11 cellular contexts compared by ENCODE assay signal in the genomic region with DNA sequence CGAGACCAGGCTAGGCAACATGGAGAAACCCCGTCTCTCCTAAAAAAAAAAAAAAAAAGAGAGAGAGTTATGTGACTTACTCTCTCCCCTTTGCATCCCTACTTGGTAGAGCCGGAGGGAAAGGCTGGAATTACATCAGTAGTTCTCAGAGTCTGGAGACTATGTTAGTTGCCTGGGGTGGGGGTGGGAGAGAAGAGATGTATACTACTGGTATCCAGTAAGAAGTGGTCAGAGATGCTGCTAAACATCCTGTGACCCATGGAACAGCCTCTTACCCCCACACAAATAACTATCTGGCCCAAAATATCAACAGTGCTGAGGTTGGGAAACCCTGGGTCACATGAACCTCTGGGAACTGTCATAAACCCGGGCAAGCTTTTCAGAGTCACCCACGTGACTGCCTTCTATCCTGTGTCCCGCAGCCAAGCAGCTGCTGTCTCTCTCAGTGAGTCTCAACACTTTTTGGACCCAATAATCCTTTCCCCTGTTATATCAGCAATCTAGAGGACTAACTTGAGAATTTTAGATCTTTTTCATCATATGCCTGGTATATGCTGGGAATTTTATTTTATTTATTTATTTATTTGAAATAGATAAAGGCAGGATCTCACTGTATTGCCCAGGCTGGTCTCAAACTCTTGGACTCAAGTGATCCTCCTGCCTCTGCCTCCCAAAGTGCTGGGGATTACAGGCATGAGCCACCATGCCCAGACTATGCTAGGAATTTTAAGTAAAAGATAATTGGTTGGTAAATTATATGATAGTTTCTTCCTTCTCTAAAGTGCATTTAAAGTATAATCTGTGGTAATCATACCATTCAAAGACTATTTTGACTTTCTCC. TPM values are rescaled to one million over a fixed set of nuclear protein-coding genes. Genes with fewer than 3 reads are reported as not detected.
DNase-seq lines count a peak whose midpoint lies in the region; ATAC-seq and TF ChIP-seq lines count a peak whose summit lies in the region.
"Had no signal": no experiment of that assay in that cellular context is flagged by ENCODE, and none has a peak within 500 bp of the region (broad histone marks: within the 10 kb centered on the region; RNA-seq: fewer than 3 reads in every experiment).

No MANE protein-coding gene starts in this region.

- H3K18ac ChIP-seq in H9 (ENCODE audit: insufficient read length, low read depth, low read length), result no peak overlapping the region

- no peak overlapping the region for H2BK20ac ChIP-seq in H9 (ENCODE audit: low read depth, low read length, poor library complexity, severe bottlenecking)

- no peak overlapping the region for H4K8ac ChIP-seq in H9 (replicated peaks; ENCODE audit: insufficient read length, low read depth, low read length)

- H3K27me3 ChIP-seq in heart left ventricle, result no peaks in the 10 kb centered on the region
- no peaks in the 10 kb centered on the region for H3K27me3 ChIP-seq in H9 (ENCODE audit: insufficient read depth, low read length)

- peak; percentile 73 for DNase-seq in GM03348 (ENCODE audit: low spot score)
- peak; percentile 87 for DNase-seq in OCI-M1 (lab: John Stamatoyannopoulos, UW)
- DNase-seq in heart left ventricle, result peak in 4 of 5 donors; percentile 68 to 87 (median 76)
- peak; percentile 61 for DNase-seq in renal cortical epithelial cell (ENCODE audit: low read depth)
- DNase-seq in H9, result no peak
- DNase-seq in effector memory CD8-positive, alpha-beta T cell, result no peak
- DNase-seq in NCI-H187 (lab: John Stamatoyannopoulos, UW), result no peak

- H3K4me1 Mint-ChIP-seq in H9, result 0 out of 4 replicates have a peak, but pooled peaks cover 2 to 8% of the 10 kb centered on the region in 2 experiments
- peaks cover 12 to 13% of the 10 kb centered on the region in 2 donors for H3K4me1 Mint-ChIP-seq in effector memory CD8-positive, alpha-beta T cell (ENCODE audit: low read depth in 2 of 2)

- H3K4me1 ChIP-seq in heart left ventricle, result peaks cover 3 to 32% (median 20%) of the 10 kb centered on the region in 12 donors
- H3K4me1 ChIP-seq in H9 (ENCODE audit: insufficient read depth, low read length), result no peaks in the 10 kb centered on the region

- peak overlapping the region in 10 of 12 donors; percentile 19 to 70 (median 51) for H3K27ac ChIP-seq in heart left ventricle
- H3K27ac ChIP-seq in H9 (ENCODE audit: insufficient read length, low read depth, low read length), result no peak overlapping the region

- H2AFZ ChIP-seq in H9 (ENCODE audit: low read length), result no peak overlapping the region

- TF ChIP-seq CTCF in heart left ventricle (IDR thresholded peaks at IDR 0.05) (no peak), H9 (conservative IDR thresholded peaks at IDR 0.05) (no peak)

- peaks cover 5 to 19% (median 8%) of the 10 kb centered on the region in 3 experiments for H3K36me3 Mint-ChIP-seq in H9 (ENCODE audit: insufficient read depth in 1 of 3, low read depth in 3 of 3)
- peaks cover 35% of the 10 kb centered on the region for H3K36me3 Mint-ChIP-seq in effector memory CD8-positive, alpha-beta T cell (ENCODE audit: insufficient read depth)

- no peak overlapping the region for H3K14ac ChIP-seq in H9 (ENCODE audit: insufficient read depth, low read length)

- H4K20me1 ChIP-seq in H9 (ENCODE audit: control insufficient read depth, insufficient read depth, insufficient read length), result no peaks in the 10 kb centered on the region

- no peaks in the 10 kb centered on the region for H3K23me2 ChIP-seq in H9 (ENCODE audit: insufficient read length, low read depth, low read length, poor library complexity, severe bottlenecking)

- no peak overlapping the region for H3T11ph ChIP-seq in H9 (ENCODE audit: low read length)

- no peak for TF ChIP-seq POLR2A in heart left ventricle (IDR thresholded peaks at IDR 0.05)

- 25 to 37% (median 31%) methylated on average over 6 of the region's 6 CpGs for WGBS in heart left ventricle, 4 donors
- WGBS in H9 (ENCODE audit: extremely low coverage, insufficient read length, low lambda C conversion rate), result no CpG with 5 or more reads among the region's 6 CpGs

- H3K27ac Mint-ChIP-seq in H9, result no peak overlapping the region; a peak in 1 of 7 replicates
- no peak overlapping the region for H3K27ac Mint-ChIP-seq in effector memory CD8-positive, alpha-beta T cell
- H3K27ac Mint-ChIP-seq: activated naive CD4-positive, alpha-beta T cell treated with anti-CD3 and anti-CD28 coated beads, Interleukin-2, amount 50 U/mL, for 72 hours; T-helper 1 cell treated with Interleukin-12 subunit alpha and Interleukin-12 subunit beta and Interleukin-4 antibody, amounts not matched to agents 30 μg/mL and 1 μg/mL, for 36 hours had no signal

- no peaks in the 10 kb centered on the region for H3K79me2 ChIP-seq in H9 (ENCODE audit: insufficient read depth, low read length)

- no peak overlapping the region for H2BK12ac ChIP-seq in H9 (ENCODE audit: insufficient read length, low read depth, low read length)

- H3K4me2 ChIP-seq in H9 (ENCODE audit: insufficient read depth, insufficient read length, low read length), result no peak overlapping the region

- H3K4me3 Mint-ChIP-seq in H9, result no peak overlapping the region
- H3K4me3 Mint-ChIP-seq in effector memory CD8-positive, alpha-beta T cell, result no peak overlapping the region
- H3K4me3 Mint-ChIP-seq: T-helper 1 cell treated with Interleukin-12 subunit alpha and Interleukin-12 subunit beta and Interleukin-4 antibody, amounts not matched to agents 30 μg/mL and 1 μg/mL, for 36 hours had no signal

- H3K4me3 ChIP-seq in heart left ventricle, result no peak overlapping the region

- no peak overlapping the region for H2BK5ac ChIP-seq in H9 (ENCODE audit: insufficient read length, low read length)

- H4K5ac ChIP-seq in H9 (ENCODE audit: insufficient read length, low read depth, low read length), result no peak overlapping the region

- H3K9ac ChIP-seq in H9 (ENCODE audit: extremely low read depth, insufficient read length, low read length), result no peak overlapping the region

- H3K9me3 ChIP-seq in heart left ventricle (no peaks in the 10 kb centered on the region), H9 (ENCODE audit: control insufficient read depth, low read depth, low read length) (no peaks in the 10 kb centered on the region)

- no peak overlapping the region for H4K91ac ChIP-seq in H9 (ENCODE audit: insufficient read length, low read depth, low read length)

- H2BK120ac ChIP-seq in H9 (ENCODE audit: low read depth, low read length, poor library complexity, severe bottlenecking), result no peak overlapping the region

- no peaks in the 10 kb centered on the region for H3K79me1 ChIP-seq in H9 (ENCODE audit: insufficient read depth, low read depth, low read length, poor library complexity, severe bottlenecking)

- peaks cover 0 to 35% (median 32%) of the 10 kb centered on the region in 9 donors for H3K36me3 ChIP-seq in heart left ventricle

- no peak overlapping the region for H3K56ac ChIP-seq in H9 (ENCODE audit: insufficient read length, low read depth, low read length)

- H3K27me3 Mint-ChIP-seq in H9 (ENCODE audit: low read depth), result peaks cover 30% of the 10 kb centered on the region
- H3K27me3 Mint-ChIP-seq in effector memory CD8-positive, alpha-beta T cell, result no peaks in the 10 kb centered on the region

- no peak overlapping the region for H3K23ac ChIP-seq in H9 (ENCODE audit: insufficient read length, low read depth, low read length)

- no peak overlapping the region for H3K4ac ChIP-seq in H9 (ENCODE audit: low read depth, low read length)

- H2BK15ac ChIP-seq in H9 (ENCODE audit: low read depth, low read length), result no peak overlapping the region

- peak; percentile 78 to 94 (median 83) for ATAC-seq in heart left ventricle
- no peak for ATAC-seq in HG02763 (IDR thresholded peaks at IDR 0.05; ENCODE audit: unreplicated experiment)
- ATAC-seq in effector memory CD8-positive, alpha-beta T cell (replicated peaks), result no peak

- intact Hi-C loops in heart left ventricle (cut with DNase I), result loop anchor here in 1 of 10 donors (10.0 kb wide), 1 partner anchor 77 kb away; no protein-coding TSS in a partner anchor

- no peaks in the 10 kb centered on the region; a peak in 1 of 5 replicates for H3K9me3 Mint-ChIP-seq in H9
- H3K9me3 Mint-ChIP-seq in effector memory CD8-positive, alpha-beta T cell, result no peaks in the 10 kb centered on the region
- H3K9me3 Mint-ChIP-seq: activated naive CD4-positive, alpha-beta T cell treated with anti-CD3 and anti-CD28 coated beads, Interleukin-2, amount 50 U/mL, for 72 hours; T-helper 1 cell treated with Interleukin-12 subunit alpha and Interleukin-12 subunit beta and Interleukin-4 antibody, amounts not matched to agents 30 μg/mL and 1 μg/mL, for 36 hours had no signal

- H2AK5ac ChIP-seq in H9 (ENCODE audit: insufficient read length, low read length), result no peak overlapping the region

RNA-seq across cellular contexts. Expression of a gene that starts 8.7 kb away (rescaled TPM):
- total RNA-seq in heart left ventricle, result 1,000 to 10,000 TPM in 6 of 9 donors, 100 to 1,000 TPM in 3; 402 to 1,338 (median 1,177) TPM
- polyA plus RNA-seq in heart left ventricle, result 1,000 to 10,000 TPM in 1 of 2 donors, 100 to 1,000 TPM in 1; 911 to 1,001 TPM
- total RNA-seq in renal cortical epithelial cell, result 65.3 and 499 TPM in 2 replicates
- total RNA-seq in H9 (2021), result 651 and 652 TPM in 2 replicates

RNA-seq across cellular contexts. Expression of a gene that starts 14.8 kb away (rescaled TPM):
- total RNA-seq in heart left ventricle, result not detected
- not detected for polyA plus RNA-seq in heart left ventricle
- not detected in 2 replicates for total RNA-seq in renal cortical epithelial cell
- total RNA-seq in H9 (2021), result not detected in 2 replicates
- total RNA-seq: activated naive CD4-positive, alpha-beta T cell treated with anti-CD3 and anti-CD28 coated beads, Interleukin-2, amount 50 U/mL, for 72 hours; H1 had no signal
- polyA plus RNA-seq: H1 had no signal

RNA-seq across cellular contexts. Expression of a gene that starts 37.1 kb away (rescaled TPM):
- total RNA-seq in heart left ventricle (under 1 TPM in 4 of 9 donors, not detected in 5; 0.07 to 0.35 (median 0.10) TPM), renal cortical epithelial cell (0.17 and 0.45 TPM in 2 replicates), H9 (2021) (2.2 and 2.5 TPM in 2 replicates)
- under 1 TPM in 1 of 2 donors, not detected in 1; 0.10 TPM for polyA plus RNA-seq in heart left ventricle
- total RNA-seq: activated naive CD4-positive, alpha-beta T cell treated with anti-CD3 and anti-CD28 coated beads, Interleukin-2, amount 50 U/mL, for 72 hours had no signal

Comparison
In these comparisons a context has a peak if more than half of its experiments do, and no peak if none do; other contexts are left out.
1. DNase-seq: peak in GM03348 (single experiment), OCI-M1 (single experiment), heart left ventricle (4 of 5) and renal cortical epithelial cell (single experiment); none in H9 (single experiment), effector memory CD8-positive, alpha-beta T cell (0 of 3) and NCI-H187 (0 of 2).
2. ATAC-seq: peak in heart left ventricle (4 of 4); none in HG02763 (single experiment) and effector memory CD8-positive, alpha-beta T cell (single experiment).